In the genomic region with DNA sequence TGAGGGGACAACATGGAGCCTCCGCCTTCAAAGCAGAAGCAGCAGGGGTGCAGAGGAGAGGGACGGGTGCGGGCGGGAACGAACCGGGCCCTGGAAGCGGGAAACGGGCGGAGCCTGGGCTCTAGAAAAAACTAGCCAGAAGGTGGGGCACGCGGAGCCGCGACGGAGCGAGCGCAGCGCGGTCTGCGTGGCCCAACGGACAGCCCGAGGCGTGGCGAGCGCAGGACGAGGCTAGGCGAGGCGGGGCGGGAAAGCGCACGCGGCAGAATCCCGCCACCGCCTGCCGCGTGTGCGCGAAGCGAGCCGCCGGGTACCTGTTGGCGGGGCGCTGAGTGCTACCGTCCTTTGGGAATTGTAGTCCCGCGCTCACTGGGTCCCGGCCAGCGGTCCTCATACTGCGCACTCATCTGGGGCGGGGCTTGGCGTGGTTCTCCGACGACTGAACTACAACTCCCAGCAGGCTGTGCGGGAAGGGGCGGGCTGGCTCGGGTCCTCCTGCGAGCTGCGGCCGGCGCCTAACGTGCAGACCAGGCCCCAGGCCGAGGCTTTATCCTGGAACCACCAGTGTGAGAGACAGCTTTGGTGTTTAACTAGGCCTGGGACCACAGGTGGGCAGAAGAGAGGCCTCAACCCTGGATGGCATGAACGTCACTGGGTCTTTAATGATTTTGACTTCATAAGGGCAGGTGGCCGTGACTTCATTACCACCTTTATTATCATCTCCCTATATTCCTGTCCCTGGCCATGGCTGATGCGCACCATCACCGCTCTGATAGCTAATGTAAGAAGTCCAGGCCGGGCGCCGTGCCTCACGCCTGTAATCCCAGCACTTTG, we compare ENCODE assay signal across 8 cellular contexts. TPM values are rescaled to one million over a fixed set of nuclear protein-coding genes. Genes with fewer than 3 reads are reported as not detected.
A peak's percentile ranks its signal among the peaks of the same experiment; 100 is the strongest.
DNase-seq lines count a peak whose midpoint lies in the region; ATAC-seq and TF ChIP-seq lines count a peak whose summit lies in the region.

A gene with protein sequence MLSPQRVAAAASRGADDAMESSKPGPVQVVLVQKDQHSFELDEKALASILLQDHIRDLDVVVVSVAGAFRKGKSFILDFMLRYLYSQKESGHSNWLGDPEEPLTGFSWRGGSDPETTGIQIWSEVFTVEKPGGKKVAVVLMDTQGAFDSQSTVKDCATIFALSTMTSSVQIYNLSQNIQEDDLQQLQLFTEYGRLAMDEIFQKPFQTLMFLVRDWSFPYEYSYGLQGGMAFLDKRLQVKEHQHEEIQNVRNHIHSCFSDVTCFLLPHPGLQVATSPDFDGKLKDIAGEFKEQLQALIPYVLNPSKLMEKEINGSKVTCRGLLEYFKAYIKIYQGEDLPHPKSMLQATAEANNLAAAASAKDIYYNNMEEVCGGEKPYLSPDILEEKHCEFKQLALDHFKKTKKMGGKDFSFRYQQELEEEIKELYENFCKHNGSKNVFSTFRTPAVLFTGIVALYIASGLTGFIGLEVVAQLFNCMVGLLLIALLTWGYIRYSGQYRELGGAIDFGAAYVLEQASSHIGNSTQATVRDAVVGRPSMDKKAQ (minus strand): TSS at position 55 of the 834 bp plus-strand sequence. CDS start 41 bp downstream, at position 14.

- no peak for TF ChIP-seq CTCF in mucosa of descending colon (IDR thresholded peaks at IDR 0.05)

- H3K27ac ChIP-seq in epithelial cell of prostate: peak within 1 kb of the TSS; percentile 95

- DNase-seq in DMS 273 (lab: John Stamatoyannopoulos, UW; ENCODE audit: unreplicated experiment) (peak; percentile 96), HuH-7.5 (ENCODE audit: low spot score) (peak; percentile 100), OCI-M1 (lab: John Stamatoyannopoulos, UW) (peak; percentile 99), activated T-cell treated with anti-CD3 and anti-CD28 coated beads for 48 hours (ENCODE audit: low read depth) (peak; percentile 86), epithelial cell of prostate (ENCODE audit: low read depth, low spot score) (peak; percentile 79), mucosa of descending colon (peak; percentile 98 to 99 (median 98))
- DNase-seq in stimulated activated CD8-positive, alpha-beta memory T cell treated with anti-CD3 and anti-CD28 coated beads, Interleukin-4, amount 100 ng/mL, for 1 hour (ENCODE audit: low read depth in 2 of 2, low spot score in 1 of 2): peak; percentile 88 to 89

- peak; percentile 90 for ATAC-seq in GM21528 (IDR thresholded peaks at IDR 0.05; ENCODE audit: low FRiP score, unreplicated experiment)
- ATAC-seq in mucosa of descending colon: peak; percentile 95

- H3K36me3 ChIP-seq in mucosa of descending colon (ENCODE audit: low read depth): no peaks in the 10 kb centered on the region

- H3K9me3 ChIP-seq in mucosa of descending colon: no peaks in the 10 kb centered on the region

- H3K4me3 ChIP-seq in mucosa of descending colon: peak within 1 kb of the TSS; percentile 84

- intact Hi-C loops in mucosa of descending colon (cut with DNase I, micrococcal nuclease): no loop called here

- H3K4me1 ChIP-seq in mucosa of descending colon (ENCODE audit: low read depth): peaks cover 28% of the 10 kb centered on the region

RNA-seq across cellular contexts. Expression of the gene that starts here (rescaled TPM):
- total RNA-seq in mucosa of descending colon: 10 to 100 TPM; 47.5 to 87.9 (median 61.5) TPM

Comparison
In these comparisons a context has a peak if more than half of its experiments do, and no peak if none do; other contexts are left out.
1. Peak in every context shown above with its lines: DNase-seq, ATAC-seq, H3K4me3 ChIP-seq and H3K27ac ChIP-seq.